8 cellular contexts compared by ENCODE assay signal in the genomic region with DNA sequence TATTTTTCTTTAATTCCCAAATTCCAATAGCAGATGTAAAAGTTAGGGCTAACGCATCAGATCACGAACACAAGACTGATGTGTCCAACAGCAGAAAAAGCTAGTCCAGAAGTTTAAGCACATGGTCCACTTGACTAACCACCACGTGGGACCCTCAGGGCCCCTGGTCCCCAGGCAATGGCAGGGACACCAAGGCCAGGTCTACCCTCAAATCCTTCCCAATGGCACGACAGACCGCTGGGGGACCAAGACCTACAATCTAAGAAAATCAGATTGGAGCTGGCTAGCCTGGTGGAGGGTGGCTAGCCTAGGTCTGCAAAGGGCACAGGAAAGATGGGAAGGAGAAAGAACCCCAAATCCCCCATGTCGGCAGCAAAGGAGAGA. TPM values are rescaled to one million over a fixed set of nuclear protein-coding genes. Genes with fewer than 3 reads are reported as not detected.
DNase-seq lines count a peak whose midpoint lies in the region; ATAC-seq and TF ChIP-seq lines count a peak whose summit lies in the region.

No MANE protein-coding gene starts in this region.

- peak overlapping the region; percentile 75 for H3K4me3 ChIP-seq in CD4-positive, CD25-positive, alpha-beta regulatory T cell (ENCODE audit: low read depth, low read length)
- peak overlapping the region; percentile 71 for H3K4me3 ChIP-seq in NT2/D1 (ENCODE audit: insufficient read length, low read depth)
- peak overlapping the region; percentile 19 for H3K4me3 ChIP-seq in endocrine pancreas (ENCODE audit: control insufficient read depth, insufficient read depth, low read length)
- peak overlapping the region; percentile 71 to 76 for H3K4me3 ChIP-seq in neutrophil (ENCODE audit: low read depth in 1 of 2, low read length in 1 of 2)

- H3K9ac ChIP-seq in NT2/D1 (ENCODE audit: insufficient read length, low read depth) = peak overlapping the region; percentile 94
- H3K9ac ChIP-seq in endocrine pancreas (ENCODE audit: control insufficient read depth, insufficient read depth, low read length) = peak overlapping the region; percentile 55

- H3K9me3 ChIP-seq in CD4-positive, CD25-positive, alpha-beta regulatory T cell (ENCODE audit: control insufficient read depth in 2 of 2, low read length in 2 of 2) = no peaks in the 10 kb centered on the region
- H3K9me3 ChIP-seq in NT2/D1 (ENCODE audit: insufficient read depth, low read length) (peaks cover 10% of the 10 kb centered on the region; the same call in 1 of the 2 replicates), endocrine pancreas (ENCODE audit: control insufficient read depth, low read length) (no peaks in the 10 kb centered on the region), neutrophil (no peaks in the 10 kb centered on the region)

- H3K36me3 ChIP-seq in CD4-positive, CD25-positive, alpha-beta regulatory T cell (ENCODE audit: control insufficient read depth, insufficient read depth, low read length) = peaks cover 21% of the 10 kb centered on the region
- H3K36me3 ChIP-seq in NT2/D1 (ENCODE audit: insufficient read depth, insufficient read length, low read length) (peaks cover 36% of the 10 kb centered on the region), endocrine pancreas (ENCODE audit: control insufficient read depth, insufficient read depth, low read length) (peaks cover 6% of the 10 kb centered on the region), neutrophil (peaks cover 17% of the 10 kb centered on the region)

- H3K4me1 ChIP-seq in CD4-positive, CD25-positive, alpha-beta regulatory T cell (ENCODE audit: control insufficient read depth, insufficient read depth, low read length, poor library complexity, severe bottlenecking) = peaks cover 44% of the 10 kb centered on the region
- H3K4me1 ChIP-seq in NT2/D1 (ENCODE audit: insufficient read depth, insufficient read length) (peaks cover 11% of the 10 kb centered on the region), endocrine pancreas (ENCODE audit: control insufficient read depth, insufficient read depth, low read length) (no peaks in the 10 kb centered on the region), neutrophil (ENCODE audit: control insufficient read depth in 1 of 2, insufficient read depth in 1 of 2, low read depth in 1 of 2, low read length in 1 of 2) (peaks cover 25 to 28% of the 10 kb centered on the region in 2 experiments)

- H3K27me3 ChIP-seq in CD4-positive, CD25-positive, alpha-beta regulatory T cell (ENCODE audit: control insufficient read depth, insufficient read depth, low read length) = no peaks in the 10 kb centered on the region
- H3K27me3 ChIP-seq in NT2/D1 (ENCODE audit: insufficient read depth, insufficient read length) (no peaks in the 10 kb centered on the region), endocrine pancreas (ENCODE audit: control insufficient read depth, insufficient read depth, low read length) (no peaks in the 10 kb centered on the region), neutrophil (peaks cover 31% of the 10 kb centered on the region)

- ATAC-seq in CD4-positive, CD25-positive, alpha-beta regulatory T cell (ENCODE audit: low read depth in 2 of 2) = no peak

- peak overlapping the region; percentile 89 to 99 (median 97) for H3K4me3 Mint-ChIP-seq in CD4-positive, CD25-positive, alpha-beta regulatory T cell

- H3K27ac Mint-ChIP-seq in CD4-positive, CD25-positive, alpha-beta regulatory T cell = peak overlapping the region in 2 of 3 donors; percentile 20 to 98

- peaks cover under 1% of the 10 kb centered on the region for H3K27me3 Mint-ChIP-seq in CD4-positive, CD25-positive, alpha-beta regulatory T cell

- TF ChIP-seq CTCF in neutrophil (IDR thresholded peaks at IDR 0.05) = no peak

- H3K9me3 Mint-ChIP-seq in CD4-positive, CD25-positive, alpha-beta regulatory T cell = peaks cover 0 to 2% (median 0%) of the 10 kb centered on the region in 7 donors

- H3K27ac ChIP-seq in CD4-positive, CD25-positive, alpha-beta regulatory T cell (ENCODE audit: insufficient read depth, low read length, poor library complexity, severe bottlenecking) = no peak overlapping the region
- H3K27ac ChIP-seq in neutrophil = peak overlapping the region; percentile 35

- DNase-seq in CD4-positive, CD25-positive, alpha-beta regulatory T cell = no peak
- DNase-seq in NT2/D1 (ENCODE audit: low read depth, low spot score) = no peak
- no peak for DNase-seq in inferior parietal cortex (ENCODE audit: extremely low spot score)
- DNase-seq in effector CD8-positive, alpha-beta T cell (lab: John Stamatoyannopoulos, UW) = no peak
- DNase-seq in NCI-H748 (lab: John Stamatoyannopoulos, UW; ENCODE audit: unreplicated experiment) = no peak
- DNase-seq in Kasumi-1 (lab: John Stamatoyannopoulos, UW) = no peak

- peaks cover 11 to 52% (median 28%) of the 10 kb centered on the region in 4 donors for H3K4me1 Mint-ChIP-seq in CD4-positive, CD25-positive, alpha-beta regulatory T cell

- H3K36me3 Mint-ChIP-seq in CD4-positive, CD25-positive, alpha-beta regulatory T cell = peaks cover 6% of the 10 kb centered on the region

RNA-seq across cellular contexts. Expression of gene GIGYF1, which starts 1.5 kb away (rescaled TPM):
- total RNA-seq in CD4-positive, CD25-positive, alpha-beta regulatory T cell = 82.4 TPM
- under 1 TPM; 0.71 to 0.89 (median 0.73) TPM for polyA plus RNA-seq in CD4-positive, CD25-positive, alpha-beta regulatory T cell

RNA-seq across cellular contexts. Expression of gene POP7, which starts 13.4 kb away (rescaled TPM):
- total RNA-seq in CD4-positive, CD25-positive, alpha-beta regulatory T cell = 11.3 TPM
- 10 to 100 TPM; 57.2 to 63.0 (median 61.5) TPM for polyA plus RNA-seq in CD4-positive, CD25-positive, alpha-beta regulatory T cell

RNA-seq across cellular contexts. Expression of gene GNB2, which starts 19.0 kb away (rescaled TPM):
- 160 TPM for total RNA-seq in CD4-positive, CD25-positive, alpha-beta regulatory T cell
- polyA plus RNA-seq in CD4-positive, CD25-positive, alpha-beta regulatory T cell = 10 to 100 TPM; 47.2 to 70.0 (median 66.8) TPM

RNA-seq across cellular contexts. Expression of gene EPO, which starts 27.7 kb away (rescaled TPM):
- total RNA-seq in CD4-positive, CD25-positive, alpha-beta regulatory T cell = not detected
- polyA plus RNA-seq in CD4-positive, CD25-positive, alpha-beta regulatory T cell = under 1 TPM in 1 of 4 donors, not detected in 3; 0.23 TPM

RNA-seq across cellular contexts. Expression of gene ACTL6B, which starts 36.3 kb away (rescaled TPM):
- not detected for total RNA-seq in CD4-positive, CD25-positive, alpha-beta regulatory T cell
- not detected for polyA plus RNA-seq in CD4-positive, CD25-positive, alpha-beta regulatory T cell

Comparison
In these comparisons a context has a peak if more than half of its experiments do, and no peak if none do; other contexts are left out.
1. H3K4me3 ChIP-seq: peak in every context shown above with its lines; median percentile 75 in CD4-positive, CD25-positive, alpha-beta regulatory T cell; 74 in neutrophil; 71 in NT2/D1; 19 in endocrine pancreas.